In the genomic region with DNA sequence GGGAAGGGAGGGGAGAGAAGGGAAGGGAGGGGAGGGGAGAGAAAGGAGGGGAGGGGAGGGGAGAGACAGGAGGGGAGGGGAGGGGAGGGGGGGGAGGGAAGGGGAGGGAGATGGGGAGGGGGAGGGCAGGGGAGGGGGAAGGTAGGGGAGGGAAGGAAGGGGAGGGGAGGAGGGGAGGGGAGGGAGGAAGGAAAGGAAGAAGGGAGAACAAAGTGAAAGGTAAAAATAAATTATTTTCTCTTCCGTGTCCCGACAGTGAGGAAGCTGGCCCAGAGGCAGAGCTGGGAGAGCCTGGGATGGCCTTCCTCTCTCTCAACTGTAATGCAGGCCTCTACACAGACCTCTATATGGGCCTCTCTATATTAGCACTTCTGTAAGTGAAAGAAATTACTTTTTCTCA, we compare ENCODE assay signal across 17 cellular contexts.
"Had no signal": no experiment of that assay in that cellular context is flagged by ENCODE, and none has a peak within 500 bp of the region (broad histone marks: within the 10 kb centered on the region; RNA-seq: fewer than 3 reads in every experiment).

No MANE protein-coding gene starts in this region.

- H3K4me3 ChIP-seq: coronary artery, gastrocnemius medialis, lung, spleen had no signal

- H3K9me3 ChIP-seq: gastrocnemius medialis had no signal

- H3K27ac ChIP-seq: brain microvascular endothelial cell, coronary artery, gastrocnemius medialis had no signal

- FAIRE-seq: kidney had no signal

- H3K4me3 Mint-ChIP-seq: activated CD4-positive, alpha-beta T cell treated with anti-CD3 and anti-CD28 coated beads, Interleukin-2, amount 10 ng/mL, durations not matched to agents 7 days and 5 days; stimulated activated naive B cell treated with anti-CD40 and anti-IgM and Interleukin-4, amounts not matched to agents 10 μg/mL and 1 μg/mL and 100 μg/mL, for 72 hours had no signal

- H3K27me3 Mint-ChIP-seq: activated CD4-positive, alpha-beta T cell treated with anti-CD3 and anti-CD28 coated beads, Interleukin-2, amount 10 ng/mL, durations not matched to agents 7 days and 5 days had no signal

- ATAC-seq: gastrocnemius medialis; left lobe of liver; stimulated activated naive B cell treated with anti-CD40 and anti-IgM and Interleukin-4, amounts not matched to agents 10 μg/mL and 1 μg/mL and 100 μg/mL, for 72 hours had no signal

- H3K27ac Mint-ChIP-seq: stimulated activated naive B cell treated with anti-CD40 and anti-IgM and Interleukin-4, amounts not matched to agents 10 μg/mL and 1 μg/mL and 100 μg/mL, for 72 hours had no signal

- DNase-seq: activated CD4-positive, alpha-beta T cell treated with anti-CD3 and anti-CD28 coated beads, Interleukin-2, amount 10 ng/mL, durations not matched to agents 7 days and 5 days; activated gamma-delta T cell; activated T-cell treated with anti-CD3 and anti-CD28 coated beads for 4 hours; aorta; brain microvascular endothelial cell; gastrocnemius medialis; head of caudate nucleus; kidney; midbrain; occipital lobe; posterior cingulate gyrus; spleen; stimulated activated CD4-positive, alpha-beta T cell treated with anti-CD3 and anti-CD28 coated beads, Interleukin-4, amount 100 ng/mL, for 4 hours; stimulated activated naive B cell treated with anti-CD40 and anti-IgM and Interleukin-4, amounts not matched to agents 10 μg/mL and 1 μg/mL and 100 μg/mL, for 72 hours had no signal

- H3K27me3 ChIP-seq: brain microvascular endothelial cell, gastrocnemius medialis, spleen had no signal

- H3K4me1 ChIP-seq: gastrocnemius medialis had no signal

- H3K36me3 ChIP-seq: brain microvascular endothelial cell, gastrocnemius medialis had no signal
